22 cellular contexts compared by ENCODE assay signal in genomic region chr11:29957406-29957805, GRCh38. TPM values are rescaled to one million over a fixed set of nuclear protein-coding genes. Genes with fewer than 3 reads are reported as not detected.
DNase-seq lines count a peak whose midpoint lies in the region; TF ChIP-seq lines count a peak whose summit lies in the region.
"Had no signal": no experiment of that assay in that cellular context is flagged by ENCODE, and none has a peak within 500 bp of the region (broad histone marks: within the 10 kb centered on the region; RNA-seq: fewer than 3 reads in every experiment).

No MANE protein-coding gene starts in this region.

- H3K27me3 ChIP-seq in KMS-11 (ENCODE audit: insufficient read depth, low read depth): no peaks in the 10 kb centered on the region
- no peaks in the 10 kb centered on the region for H3K27me3 ChIP-seq in endodermal cell (ENCODE audit: control insufficient read depth, insufficient read depth, low read length, poor library complexity, severe bottlenecking)
- H3K27me3 ChIP-seq in tibial artery: no peaks in the 10 kb centered on the region
- H3K27me3 ChIP-seq: BE2C, Peyer's patch, SJCRH30 had no signal

- peaks cover 27% of the 10 kb centered on the region for H3K4me1 Mint-ChIP-seq in endodermal cell

- H3K4me1 ChIP-seq in KMS-11 (ENCODE audit: low read depth, poor library complexity, severe bottlenecking) (peaks cover 43% of the 10 kb centered on the region), endodermal cell (ENCODE audit: control insufficient read depth, insufficient read depth, low read length) (no peaks in the 10 kb centered on the region), tibial artery (no peaks in the 10 kb centered on the region)
- H3K4me1 ChIP-seq: BE2C, Peyer's patch, SJCRH30 had no signal

- peak overlapping the region; percentile 23; the same call in 1 of the 2 replicates for H2AFZ ChIP-seq in KMS-11 (ENCODE audit: low read depth)

- WGBS in endodermal cell (ENCODE audit: insufficient coverage in 1 of 2, insufficient read length in 1 of 2), 2 experiments: 22% methylated on average over 4 of the region's 4 CpGs; no CpG with 5 or more reads in 1 of the 2 experiments

- no peak for TF ChIP-seq CTCF in KMS-11 (conservative IDR thresholded peaks at IDR 0.05; ENCODE audit: low read depth, low read length)
- TF ChIP-seq CTCF in endodermal cell (conservative IDR thresholded peaks at IDR 0.05): no peak
- no peak for TF ChIP-seq CTCF in tibial artery (IDR thresholded peaks at IDR 0.05)

- H3K9me3 ChIP-seq in endodermal cell (ENCODE audit: control insufficient read depth, low read length) (no peaks in the 10 kb centered on the region), tibial artery (no peaks in the 10 kb centered on the region)
- H3K9me3 ChIP-seq: BE2C, Peyer's patch, SJCRH30 had no signal

- H3K36me3 ChIP-seq in KMS-11 (ENCODE audit: insufficient read depth) (no peaks in the 10 kb centered on the region), endodermal cell (ENCODE audit: control insufficient read depth, insufficient read depth, low read length) (no peaks in the 10 kb centered on the region), tibial artery (no peaks in the 10 kb centered on the region)
- H3K36me3 ChIP-seq: BE2C, Peyer's patch, SJCRH30 had no signal

- H3K4me3 ChIP-seq in KMS-11 (IDR thresholded peaks at IDR 0.05; ENCODE audit: insufficient read depth, low read depth, low read length) (no peak overlapping the region), endodermal cell (ENCODE audit: low read length) (no peak overlapping the region), skeletal muscle cell (ENCODE audit: low read depth, low read length) (no peak overlapping the region), tibial artery (no peak overlapping the region)
- H3K4me3 ChIP-seq: Peyer's patch, SJCRH30 had no signal

- H4K20me1 ChIP-seq in KMS-11 (ENCODE audit: insufficient read depth): no peaks in the 10 kb centered on the region

- DNase-seq in NCI-H82 treated with DMSO at 0.1 percent for 48 hours (lab: John Stamatoyannopoulos, UW; ENCODE audit: unreplicated experiment) (peak; percentile 75), endodermal cell (peak; percentile 64), skeletal muscle cell (ENCODE audit: low read depth) (peak; percentile 11), amygdala (lab: John Stamatoyannopoulos, UW) (no peak), tibial artery (no peak)
- no peak for DNase-seq in activated T-cell treated with anti-CD3 and anti-CD28 coated beads, Interleukin-2, amount 50 U/mL, for 1 hour
- DNase-seq: BE2C, COR-L47, DMS 273 treated with DMSO at 0.1 percent for 48 hours, GOT3, KG1, MV-4-11, NCI-H1105 treated with DMSO at 0.1 percent for 48 hours, NCI-H1694, NCI-H2081 treated with DMSO at 0.1 percent for 48 hours, NCI-H2171 treated with DMSO at 0.1 percent for 48 hours, NCI-H446 treated with DMSO at 0.1 percent for 48 hours, Peyer's patch, SJCRH30 had no signal

- peak overlapping the region; percentile 69; the same call in 1 of the 2 replicates for H3K4me2 ChIP-seq in KMS-11

- H3K9ac ChIP-seq in KMS-11: no peak overlapping the region
- no peak overlapping the region for H3K9ac ChIP-seq in endodermal cell (ENCODE audit: extremely low read depth, low read length, poor library complexity, severe bottlenecking)

- H3K27ac Mint-ChIP-seq in endodermal cell: no peak overlapping the region

- no peaks in the 10 kb centered on the region for H3K79me2 ChIP-seq in KMS-11 (ENCODE audit: insufficient read depth, low read depth)

- peaks cover 2% of the 10 kb centered on the region for H3K27me3 Mint-ChIP-seq in endodermal cell (ENCODE audit: insufficient read depth)

- no peaks in the 10 kb centered on the region for H3K36me3 Mint-ChIP-seq in endodermal cell (ENCODE audit: low read depth)

- H3K4me3 Mint-ChIP-seq in endodermal cell: no peak overlapping the region

- H3K27ac ChIP-seq in KMS-11: peak overlapping the region; percentile 67; the same call in 1 of the 2 replicates
- no peak overlapping the region for H3K27ac ChIP-seq in endodermal cell (ENCODE audit: low read depth, low read length)
- H3K27ac ChIP-seq in tibial artery: no peak overlapping the region
- H3K27ac ChIP-seq: Peyer's patch, SJCRH30 had no signal

- peaks cover 5% of the 10 kb centered on the region for H3K9me3 Mint-ChIP-seq in endodermal cell

- intact Hi-C loops in tibial artery (cut with DNase I; ENCODE audit: low total_unique reads): no loop called here

RNA-seq across cellular contexts. Expression of gene KCNA4, which starts 59.4 kb away (rescaled TPM):
- under 1 TPM in 1 of 2 donors, not detected in 1; 0.55 TPM for total RNA-seq in endodermal cell
- 0.50 TPM for polyA plus RNA-seq in endodermal cell (2013, experiment 1 of 2)
- polyA plus RNA-seq in endodermal cell (2013, experiment 2 of 2): 0.17 TPM
- total RNA-seq: A673, OCI-LY7, Peyer's patch, SJCRH30 had no signal

Comparison
In these comparisons a context has a peak if more than half of its experiments do, and no peak if none do; other contexts are left out.
1. DNase-seq: peak in NCI-H82 treated with DMSO at 0.1 percent for 48 hours (single experiment), endodermal cell (single experiment) and skeletal muscle cell (single experiment); none in activated T-cell treated with anti-CD3 and anti-CD28 coated beads, Interleukin-2, amount 50 U/mL, for 1 hour (single experiment), amygdala (0 of 56) and tibial artery (0 of 2).